ENCODE assay signal across 11 cellular contexts in the genomic region with DNA sequence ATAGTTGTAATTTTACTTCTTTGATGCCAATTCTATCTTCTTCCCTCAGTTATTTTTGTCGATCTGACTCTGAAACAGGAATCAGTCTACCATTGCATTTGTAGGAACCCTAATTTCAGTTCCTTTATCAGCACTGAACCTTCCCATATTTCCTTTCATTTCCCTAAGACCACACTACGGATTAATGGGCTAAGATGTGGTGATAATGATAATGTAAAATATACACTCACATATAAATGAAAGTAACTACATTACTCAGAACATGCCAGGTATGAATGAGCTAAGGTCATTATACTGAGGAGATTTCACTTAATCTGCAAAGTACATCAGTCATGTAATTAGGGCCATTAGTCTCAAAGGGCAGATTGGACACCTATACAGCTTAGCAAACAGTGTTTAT.
A peak's percentile ranks its signal among the peaks of the same experiment; 100 is the strongest.
DNase-seq lines count a peak whose midpoint lies in the region; ATAC-seq lines count a peak whose summit lies in the region.
"Had no signal": no experiment of that assay in that cellular context is flagged by ENCODE, and none has a peak within 500 bp of the region (broad histone marks: within the 10 kb centered on the region; RNA-seq: fewer than 3 reads in every experiment).

No MANE protein-coding gene starts in this region.

- intact Hi-C loops in Right ventricle myocardium superior (cut with DNase I), result no loop called here

- ATAC-seq in GM18868 (IDR thresholded peaks at IDR 0.05; ENCODE audit: unreplicated experiment) (peak; percentile 89), HG02588 (IDR thresholded peaks at IDR 0.05; ENCODE audit: unreplicated experiment) (peak; percentile 64), HG03378 (IDR thresholded peaks at IDR 0.05; ENCODE audit: unreplicated experiment) (peak; percentile 75), Right ventricle myocardium superior (ENCODE audit: poor library complexity) (no peak)

- DNase-seq in germinal center (ENCODE audit: low spot score) (peak; percentile 28), RKO (ENCODE audit: low spot score) (no peak), activated gamma-delta T cell (lab: John Stamatoyannopoulos, UW) (no peak), LoVo (ENCODE audit: low spot score) (no peak), Right ventricle myocardium superior (no peak)
- DNase-seq: COR-L47, hippocampal formation, NCI-H1092 treated with DMSO at 0.1 percent for 48 hours had no signal
